ENCODE assay signal across 22 cellular contexts in the genomic region with DNA sequence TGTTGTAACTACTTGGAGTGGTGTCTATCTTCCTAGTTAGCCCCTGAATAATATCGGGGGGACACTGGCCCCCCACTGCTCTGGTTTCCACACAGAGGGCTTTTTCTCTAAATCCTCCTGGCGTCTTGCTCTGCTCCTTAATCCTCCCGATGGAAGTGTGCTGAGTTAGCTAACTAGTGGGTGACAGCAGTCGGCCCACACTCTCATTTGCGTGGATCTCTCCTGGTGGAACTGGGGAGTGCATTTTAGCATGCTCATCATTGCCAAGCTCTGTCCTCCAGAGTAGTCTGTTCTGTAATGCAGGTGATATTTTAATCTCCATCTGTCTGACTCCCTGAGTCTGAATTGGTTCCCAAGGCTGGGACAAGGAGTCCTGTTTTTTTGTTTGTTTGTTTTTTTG. TPM values are rescaled to one million over a fixed set of nuclear protein-coding genes. Genes with fewer than 3 reads are reported as not detected.
DNase-seq lines count a peak whose midpoint lies in the region; ATAC-seq, FAIRE-seq and TF ChIP-seq lines count a peak whose summit lies in the region.
"Had no signal": no experiment of that assay in that cellular context is flagged by ENCODE, and none has a peak within 500 bp of the region (broad histone marks: within the 10 kb centered on the region; RNA-seq: fewer than 3 reads in every experiment).

No MANE protein-coding gene starts in this region.

- TF ChIP-seq CTCF in D721Med (IDR thresholded peaks at IDR 0.05; ENCODE audit: insufficient read depth, missing control alignments) (no peak), WERI-Rb-1 (IDR thresholded peaks at IDR 0.05; ENCODE audit: low read depth, low read length) (no peak), neural progenitor cell (IDR thresholded peaks at IDR 0.05) (no peak), type B pancreatic cell (conservative IDR thresholded peaks at IDR 0.05) (no peak), OCI-LY7 (conservative IDR thresholded peaks at IDR 0.05; ENCODE audit: low read length) (no peak)

- H3K36me3 ChIP-seq in WERI-Rb-1 (no peaks in the 10 kb centered on the region), neural progenitor cell (no peaks in the 10 kb centered on the region), OCI-LY7 (ENCODE audit: insufficient read depth, low read length) (no peaks in the 10 kb centered on the region)
- H3K36me3 ChIP-seq: HAP-1 had no signal

- FAIRE-seq in D721Med (lab: Jason Lieb, UNC): no peak
- FAIRE-seq: A549, HTR-8/SVneo, K562 had no signal

- no peak overlapping the region for H3K4me2 ChIP-seq in neural progenitor cell
- no peak overlapping the region for H3K4me2 ChIP-seq in OCI-LY7 (ENCODE audit: low read length)
- H3K4me2 ChIP-seq: A549 had no signal

- H3F3A ChIP-seq in neural progenitor cell (ENCODE audit: low read depth): peaks cover 7% of the 10 kb centered on the region

- peak; percentile 23 for DNase-seq in D721Med (ENCODE audit: insufficient read length, low spot score)
- DNase-seq in WERI-Rb-1: peak; percentile 14
- peak; percentile 7 for DNase-seq in neural progenitor cell (ENCODE audit: low spot score)
- DNase-seq in type B pancreatic cell (ENCODE audit: extremely low spot score, unreplicated experiment): no peak
- no peak for DNase-seq in OCI-LY7 (ENCODE audit: low spot score)
- no peak for DNase-seq in NCI-H1694 (lab: John Stamatoyannopoulos, UW)
- DNase-seq: AML-193; Caco-2; CD4-positive, alpha-beta T cell; DMS153; DMS79; GDM1; GM23248; IMR-90 had no signal

- CTCF ChIA-PET in OCI-LY7 (lab: Charles Lee; ENCODE audit: unreplicated experiment): no interaction called here

- no TSS peak for BruUV-seq in OCI-LY7 (replicated peaks; lab: Mats Ljungman, UMichigan)

- no peaks in the 10 kb centered on the region for H3K36me3 Mint-ChIP-seq in neural progenitor cell
- H3K36me3 Mint-ChIP-seq in type B pancreatic cell: no peaks in the 10 kb centered on the region

- H3K9me3 Mint-ChIP-seq in neural progenitor cell (no peaks in the 10 kb centered on the region), type B pancreatic cell (no peaks in the 10 kb centered on the region)
- H3K9me3 Mint-ChIP-seq: CD4-positive, alpha-beta T cell had no signal

- H3K4me1 Mint-ChIP-seq in neural progenitor cell: peaks cover 27% of the 10 kb centered on the region
- H3K4me1 Mint-ChIP-seq in type B pancreatic cell (ENCODE audit: unreplicated experiment): no peaks in the 10 kb centered on the region

- intact Hi-C loops in OCI-LY7 (cut with micrococcal nuclease; ENCODE audit: unreplicated experiment): no loop called here

- H3K79me2 ChIP-seq in neural progenitor cell (ENCODE audit: low read depth) (no peaks in the 10 kb centered on the region), OCI-LY7 (ENCODE audit: insufficient read depth, low read depth, low read length) (no peaks in the 10 kb centered on the region)

- no peaks in the 10 kb centered on the region for H3K9me3 ChIP-seq in WERI-Rb-1 (ENCODE audit: severe bottlenecking)
- H3K9me3 ChIP-seq in neural progenitor cell (ENCODE audit: low read depth): no peaks in the 10 kb centered on the region
- H3K9me3 ChIP-seq in OCI-LY7 (ENCODE audit: low read length): no peaks in the 10 kb centered on the region
- H3K9me3 ChIP-seq: A549, Caco-2, HAP-1 had no signal

- peaks cover 18% of the 10 kb centered on the region for H3K4me1 ChIP-seq in neural progenitor cell
- H3K4me1 ChIP-seq in OCI-LY7 (ENCODE audit: insufficient read depth, low read length, poor library complexity, severe bottlenecking): peaks cover 6% of the 10 kb centered on the region
- H3K4me1 ChIP-seq: Caco-2 had no signal

- H4K20me1 ChIP-seq in neural progenitor cell (ENCODE audit: low read depth) (no peaks in the 10 kb centered on the region), OCI-LY7 (ENCODE audit: insufficient read depth, low read length) (no peaks in the 10 kb centered on the region)

- H3K27ac ChIP-seq in WERI-Rb-1 (no peak overlapping the region), neural progenitor cell (no peak overlapping the region), OCI-LY7 (ENCODE audit: low read depth, low read length, poor library complexity, severe bottlenecking) (no peak overlapping the region)
- H3K27ac ChIP-seq: 22Rv1, C4-2B, GM23248 had no signal

- no peak for ATAC-seq in HG02763 (IDR thresholded peaks at IDR 0.05; ENCODE audit: unreplicated experiment)

- H3K27me3 Mint-ChIP-seq in neural progenitor cell (ENCODE audit: insufficient read depth, low read depth): peaks cover 8% of the 10 kb centered on the region
- H3K27me3 Mint-ChIP-seq in type B pancreatic cell: no peaks in the 10 kb centered on the region

- POLR2A ChIA-PET in OCI-LY7 (lab: Charles Lee): interaction anchor here (1.0 kb wide), 1 partner anchor 13 kb away, joined by 3 read pairs; no protein-coding TSS in a partner anchor

- H2AFZ ChIP-seq in neural progenitor cell (replicated peaks) (no peak overlapping the region), OCI-LY7 (ENCODE audit: low read length) (no peak overlapping the region)

- H3K9me2 ChIP-seq in OCI-LY7 (ENCODE audit: insufficient read depth, low read length): no peaks in the 10 kb centered on the region

- H3K9ac ChIP-seq in neural progenitor cell: no peak overlapping the region
- H3K9ac ChIP-seq: GM23248 had no signal

- no peak overlapping the region for H3K4me3 ChIP-seq in WERI-Rb-1 (ENCODE audit: low read depth, low read length)
- H3K4me3 ChIP-seq in neural progenitor cell: no peak overlapping the region
- no peak overlapping the region for H3K4me3 ChIP-seq in OCI-LY7 (ENCODE audit: low read depth, low read length, poor library complexity, severe bottlenecking)
- H3K4me3 ChIP-seq: A549, GM23248, HAP-1, K562 had no signal

- peaks cover 20% of the 10 kb centered on the region for H3K27me3 ChIP-seq in WERI-Rb-1 (ENCODE audit: insufficient read depth, low read depth, severe bottlenecking)
- H3K27me3 ChIP-seq in neural progenitor cell: no peaks in the 10 kb centered on the region

- H3K27ac Mint-ChIP-seq in neural progenitor cell (no peak overlapping the region), type B pancreatic cell (peak overlapping the region; percentile 32)
- H3K27ac Mint-ChIP-seq: CD4-positive, alpha-beta T cell had no signal

- H3K4me3 Mint-ChIP-seq in neural progenitor cell: no peak overlapping the region
- no peak overlapping the region for H3K4me3 Mint-ChIP-seq in type B pancreatic cell
- H3K4me3 Mint-ChIP-seq: CD4-positive, alpha-beta T cell had no signal

RNA-seq across cellular contexts. Expression of a gene that starts 46.1 kb away (rescaled TPM):
- total RNA-seq in neural progenitor cell (ENCODE audit: low replicate concordance) (2.9 and 3.1 TPM in 2 replicates), type B pancreatic cell (ENCODE audit: low replicate concordance) (8.6 and 13.8 TPM in 2 replicates), OCI-LY7 (2022) (not detected in 2 replicates)
- not detected in 2 replicates for total RNA-seq in OCI-LY7 (2014; rRNA removed; shearing (Covaris generic))
- total RNA-seq: CD4-positive, alpha-beta T cell; GM23248; H4; IMR-90; K562 had no signal

Comparison
In these comparisons a context has a peak if more than half of its experiments do, and no peak if none do; other contexts are left out.
1. DNase-seq: peak in D721Med (single experiment), WERI-Rb-1 (single experiment) and neural progenitor cell (single experiment); none in type B pancreatic cell (single experiment), OCI-LY7 (single experiment) and NCI-H1694 (single experiment).